ENCODE assay signal across 8 cellular contexts in genomic region chr11:66957971-66958231, GRCh38. TPM values are rescaled to one million over a fixed set of nuclear protein-coding genes. Genes with fewer than 3 reads are reported as not detected.
DNase-seq lines count a peak whose midpoint lies in the region; FAIRE-seq and TF ChIP-seq lines count a peak whose summit lies in the region.

No MANE protein-coding gene starts in this region.

- H3K4me1 ChIP-seq in right atrium auricular region, result peaks cover 0 to 21% of the 10 kb centered on the region in 2 donors

- H3K36me3 Mint-ChIP-seq in activated CD4-positive, alpha-beta memory T cell treated with anti-CD3 and anti-CD28 coated beads for 36 hours, result no peaks in the 10 kb centered on the region

- H3K27ac Mint-ChIP-seq in activated CD4-positive, alpha-beta memory T cell treated with anti-CD3 and anti-CD28 coated beads for 36 hours, result no peak overlapping the region

- no peaks in the 10 kb centered on the region for H3K9me3 Mint-ChIP-seq in activated CD4-positive, alpha-beta memory T cell treated with anti-CD3 and anti-CD28 coated beads for 36 hours

- H3K27ac ChIP-seq in right atrium auricular region (peak overlapping the region; percentile 62 to 80), skin epidermis (peak overlapping the region in 17 of 21 experiments; percentile 14 to 78 (median 69))

- intact Hi-C loops in activated CD4-positive, alpha-beta memory T cell treated with anti-CD3 and anti-CD28 coated beads for 36 hours (cut with micrococcal nuclease), result loop anchor here (1.0 to 10.0 kb wide), 3 partner anchors 115 to 397 kb away; partner anchors contain the start of genes KDM2A, POLD4 and RCE1

- TF ChIP-seq CTCF in D721Med (IDR thresholded peaks at IDR 0.05; ENCODE audit: insufficient read depth, missing control alignments), result no peak
- TF ChIP-seq CTCF in HFF-Myc (IDR thresholded peaks at IDR 0.05; ENCODE audit: low read depth, low read length, missing control alignments), result no peak
- TF ChIP-seq CTCF in right atrium auricular region (IDR thresholded peaks at IDR 0.05), result no peak

- CTCF ChIA-PET in activated CD4-positive, alpha-beta memory T cell treated with anti-CD3 and anti-CD28 coated beads for 36 hours (lab: Charles Lee), result interaction anchor here (1.0 kb wide), 1 partner anchor 63 kb away, joined by 4 read pairs; no protein-coding TSS in a partner anchor

- H3K9me3 ChIP-seq in right atrium auricular region, result no peaks in the 10 kb centered on the region

- H3K4me3 ChIP-seq in HFF-Myc (replicated peaks; ENCODE audit: low read depth, low read length) (peak overlapping the region; percentile 58), right atrium auricular region (peak overlapping the region; percentile 68 to 72), skin epidermis (peak overlapping the region; percentile 40 to 75 (median 61))

- no peak for FAIRE-seq in D721Med (lab: Jason Lieb, UNC)

- H3K36me3 ChIP-seq in right atrium auricular region, result no peaks in the 10 kb centered on the region

- H3K4me1 Mint-ChIP-seq in activated CD4-positive, alpha-beta memory T cell treated with anti-CD3 and anti-CD28 coated beads for 36 hours (ENCODE audit: low read depth), result peaks cover 18% of the 10 kb centered on the region

- H3K27me3 Mint-ChIP-seq in activated CD4-positive, alpha-beta memory T cell treated with anti-CD3 and anti-CD28 coated beads for 36 hours, result no peaks in the 10 kb centered on the region

- DNase-seq in D721Med (ENCODE audit: insufficient read length, low spot score), result peak; percentile 58
- no peak for DNase-seq in HFF-Myc (ENCODE audit: extremely low read depth, low read depth)
- DNase-seq in activated CD4-positive, alpha-beta memory T cell treated with anti-CD3 and anti-CD28 coated beads for 36 hours, result no peak
- DNase-seq in right atrium auricular region (ENCODE audit: low spot score), result no peak
- no peak for DNase-seq in NCI-H524 treated with DMSO at 0.1 percent for 48 hours (lab: John Stamatoyannopoulos, UW)
- DNase-seq in activated effector memory CD4-positive, alpha-beta T cell treated with anti-CD3 and anti-CD28 coated beads, Interleukin-2, amount 50 U/mL, for 16 hours, result no peak
- no peak for DNase-seq in activated gamma-delta T cell (lab: John Stamatoyannopoulos, UW)

- POLR2A ChIA-PET in activated CD4-positive, alpha-beta memory T cell treated with anti-CD3 and anti-CD28 coated beads for 36 hours (lab: Charles Lee), result interaction anchor here (0.8 to 1.7 kb wide), 3 partner anchors 13 to 114 kb away, joined by 3 to 6 read pairs (median 4); no protein-coding TSS in a partner anchor

- peak overlapping the region; percentile 76 for H3K4me3 Mint-ChIP-seq in activated CD4-positive, alpha-beta memory T cell treated with anti-CD3 and anti-CD28 coated beads for 36 hours

- H3K27me3 ChIP-seq in right atrium auricular region, result no peaks in the 10 kb centered on the region

RNA-seq across cellular contexts. Expression of gene PC, which starts 0.3 kb away (rescaled TPM):
- total RNA-seq in activated CD4-positive, alpha-beta memory T cell treated with anti-CD3 and anti-CD28 coated beads for 36 hours, result 10 to 100 TPM; 13.1 to 15.3 TPM
- 1 to 10 TPM; 8.6 to 9.3 TPM for total RNA-seq in right atrium auricular region

RNA-seq across cellular contexts. Expression of gene C11orf86, which starts 17.2 kb away (rescaled TPM):
- total RNA-seq in activated CD4-positive, alpha-beta memory T cell treated with anti-CD3 and anti-CD28 coated beads for 36 hours, result not detected
- total RNA-seq in right atrium auricular region, result not detected
